In the genomic region with DNA sequence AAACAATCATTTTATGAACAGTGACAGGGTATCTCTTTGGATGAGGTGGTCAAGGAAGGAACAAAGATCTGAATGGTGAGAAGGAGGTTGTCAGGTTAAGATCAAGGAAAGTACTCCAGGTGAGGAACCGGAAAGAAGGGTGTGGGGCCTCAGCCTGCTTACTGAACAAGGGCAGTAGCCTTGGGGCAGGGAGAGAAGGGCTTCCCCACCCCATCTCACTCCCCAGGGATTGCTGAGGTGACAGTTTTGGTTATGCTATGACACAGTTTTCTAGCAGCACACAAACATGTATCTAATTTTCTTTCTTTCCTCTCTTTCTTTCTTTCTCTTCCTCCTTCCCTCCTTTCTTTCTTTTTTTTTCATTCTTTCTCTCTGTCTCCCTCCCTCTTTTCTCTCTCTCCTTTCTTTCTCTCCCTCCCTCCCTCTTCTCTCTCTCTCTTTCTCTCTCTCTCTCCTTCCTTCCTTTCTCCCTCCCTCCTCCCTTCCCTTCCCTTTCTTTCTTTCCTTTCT, we compare ENCODE assay signal across 11 cellular contexts. TPM values are rescaled to one million over a fixed set of nuclear protein-coding genes. Genes with fewer than 3 reads are reported as not detected.
A peak's percentile ranks its signal among the peaks of the same experiment; 100 is the strongest.
DNase-seq lines count a peak whose midpoint lies in the region; ATAC-seq and TF ChIP-seq lines count a peak whose summit lies in the region.
"Had no signal": no experiment of that assay in that cellular context is flagged by ENCODE, and none has a peak within 500 bp of the region (broad histone marks: within the 10 kb centered on the region; RNA-seq: fewer than 3 reads in every experiment).

No MANE protein-coding gene starts in this region.

- H3K4me3 Mint-ChIP-seq in activated CD4-positive, alpha-beta T cell treated with anti-CD3 and anti-CD28 coated beads for 36 hours: no peak overlapping the region
- H3K4me3 Mint-ChIP-seq: activated naive CD8-positive, alpha-beta T cell had no signal

- H2AFZ ChIP-seq in OCI-LY3 (ENCODE audit: low read depth, low read length) (0 out of 2 replicates have a peak overlapping the region, but pooled peaks have one; percentile 20), GM23248 (no peak overlapping the region)

- POLR2A ChIA-PET in activated CD4-positive, alpha-beta T cell treated with anti-CD3 and anti-CD28 coated beads for 36 hours (lab: Charles Lee): no interaction called here

- no peaks in the 10 kb centered on the region for H3K9me3 ChIP-seq in OCI-LY3 (ENCODE audit: insufficient read depth, low read length)
- no peaks in the 10 kb centered on the region for H3K9me3 ChIP-seq in spleen
- H3K9me3 ChIP-seq in GM23248 (ENCODE audit: low read depth): no peaks in the 10 kb centered on the region

- H3K4me2 ChIP-seq in OCI-LY3 (ENCODE audit: low read length) (peak overlapping the region; percentile 59), GM23248 (ENCODE audit: unreplicated experiment) (no peak overlapping the region)

- no peaks in the 10 kb centered on the region for H3F3A ChIP-seq in GM23248 (ENCODE audit: insufficient read depth)

- TF ChIP-seq CTCF in OCI-LY3 (IDR thresholded peaks at IDR 0.05; ENCODE audit: low read depth, low read length): no peak
- no peak for TF ChIP-seq CTCF in spleen (IDR thresholded peaks at IDR 0.05 in 8 of 11, conservative IDR thresholded peaks at IDR 0.05 in 3 of 11)

- no peaks in the 10 kb centered on the region for H3K27me3 Mint-ChIP-seq in activated CD4-positive, alpha-beta T cell treated with anti-CD3 and anti-CD28 coated beads for 36 hours
- H3K27me3 Mint-ChIP-seq: activated naive CD8-positive, alpha-beta T cell had no signal

- peaks cover 38% of the 10 kb centered on the region for H3K4me1 ChIP-seq in OCI-LY3 (ENCODE audit: low read length)
- H3K4me1 ChIP-seq in spleen: peaks cover 0 to 19% (median 8%) of the 10 kb centered on the region in 6 donors
- H3K4me1 ChIP-seq in GM23248 (ENCODE audit: insufficient read depth): no peaks in the 10 kb centered on the region

- 39 to 73% (median 56%) methylated on average over 1 of the region's 1 CpG for WGBS in spleen, 5 donors
- WGBS in GM23248 (ENCODE audit: low coverage in 1 of 2, low lambda C conversion rate in 2 of 2, missing lambda C conversion rate in 2 of 2), 2 experiments: 35 to 43% methylated on average over 1 of the region's 1 CpG

- CTCF ChIA-PET in activated CD4-positive, alpha-beta T cell treated with anti-CD3 and anti-CD28 coated beads for 36 hours (lab: Charles Lee): no interaction called here

- H3K4me3 ChIP-seq in OCI-LY3 (ENCODE audit: low read length) (peak overlapping the region; percentile 25), spleen (no peak overlapping the region), GM23248 (no peak overlapping the region)

- no peak for TF ChIP-seq POLR2A in spleen (IDR thresholded peaks at IDR 0.05)

- H3K79me2 ChIP-seq in OCI-LY3 (ENCODE audit: low read length): peaks cover 4% of the 10 kb centered on the region
- no peaks in the 10 kb centered on the region for H3K79me2 ChIP-seq in GM23248 (ENCODE audit: insufficient read depth)

- H3K9me3 Mint-ChIP-seq in activated CD4-positive, alpha-beta T cell treated with anti-CD3 and anti-CD28 coated beads for 36 hours (ENCODE audit: low read depth): no peaks in the 10 kb centered on the region

- H3K27me3 ChIP-seq in OCI-LY3 (ENCODE audit: low read depth, low read length) (no peaks in the 10 kb centered on the region), spleen (replicated peaks in 1 of 7) (no peaks in the 10 kb centered on the region), GM23248 (replicated peaks; ENCODE audit: insufficient read depth) (no peaks in the 10 kb centered on the region)

- DNase-seq in activated CD4-positive, alpha-beta T cell treated with anti-CD3 and anti-CD28 coated beads for 36 hours: peak; percentile 27
- no peak for DNase-seq in activated CD4-positive, alpha-beta T cell treated with anti-CD3 and anti-CD28 coated beads for 1 hour
- DNase-seq in spleen (peak; percentile 42), GM23248 (no peak), GOT3 (lab: John Stamatoyannopoulos, UW) (no peak), Kasumi-1 (lab: John Stamatoyannopoulos, UW) (no peak)

- no peaks in the 10 kb centered on the region for H3K9me2 ChIP-seq in GM23248 (ENCODE audit: insufficient read depth)

- peaks cover 2% of the 10 kb centered on the region for H3K36me3 Mint-ChIP-seq in activated CD4-positive, alpha-beta T cell treated with anti-CD3 and anti-CD28 coated beads for 36 hours (ENCODE audit: low read depth)

- H4K20me1 ChIP-seq in OCI-LY3 (ENCODE audit: insufficient read depth, low read length) (no peaks in the 10 kb centered on the region), GM23248 (ENCODE audit: insufficient read depth) (no peaks in the 10 kb centered on the region)

- H3K36me3 ChIP-seq in OCI-LY3 (replicated peaks; ENCODE audit: low read depth, low read length): no peaks in the 10 kb centered on the region
- peaks cover 0 to 5% (median 0%) of the 10 kb centered on the region in 6 donors for H3K36me3 ChIP-seq in spleen
- no peaks in the 10 kb centered on the region for H3K36me3 ChIP-seq in GM23248 (ENCODE audit: low read depth)

- in situ Hi-C loops in GM23248 (cut with MboI): no loop called here

- no peak for ATAC-seq in activated CD4-positive, alpha-beta T cell treated with anti-CD3 and anti-CD28 coated beads for 36 hours
- peak; percentile 44 for ATAC-seq in HG02623 (IDR thresholded peaks at IDR 0.05; ENCODE audit: unreplicated experiment)

- intact Hi-C loops in activated CD4-positive, alpha-beta T cell treated with anti-CD3 and anti-CD28 coated beads for 36 hours (cut with DNase I, micrococcal nuclease): no loop called here
- intact Hi-C loops in spleen (cut with DNase I; ENCODE audit: low total_unique reads): no loop called here

- H3K9ac ChIP-seq in OCI-LY3 (ENCODE audit: low read length): peak overlapping the region; percentile 24; the same call in 1 of the 2 replicates
- H3K9ac ChIP-seq in GM23248: no peak overlapping the region

- H3K27ac ChIP-seq in OCI-LY3 (ENCODE audit: low read length) (peak overlapping the region; percentile 57), spleen (peak overlapping the region in 2 of 8 donors; percentile 7 to 33), GM23248 (no peak overlapping the region)

- peaks cover 4% of the 10 kb centered on the region for H3K4me1 Mint-ChIP-seq in activated CD4-positive, alpha-beta T cell treated with anti-CD3 and anti-CD28 coated beads for 36 hours

- peak overlapping the region; percentile 1 for H3K27ac Mint-ChIP-seq in activated CD4-positive, alpha-beta T cell treated with anti-CD3 and anti-CD28 coated beads for 36 hours
- H3K27ac Mint-ChIP-seq: activated naive CD8-positive, alpha-beta T cell had no signal

RNA-seq across cellular contexts. Expression of a gene that starts 4.1 kb away (rescaled TPM):
- total RNA-seq in activated CD4-positive, alpha-beta T cell treated with anti-CD3 and anti-CD28 coated beads for 36 hours: 10 to 100 TPM; 12.7 to 16.5 TPM
- total RNA-seq in spleen: 10 to 100 TPM; 13.5 to 38.3 (median 16.7) TPM
- polyA plus RNA-seq in spleen (10 to 100 TPM; 17.2 to 26.0 (median 23.8) TPM), GM23248 (2016; fragmentation: Nextera tagmentation; extraction: Ambion mirVana) (7.7 and 8.3 TPM in 2 replicates)
- 5.3 and 13.2 TPM in 2 replicates for total RNA-seq in GM23248 (2014; rRNA removed; shearing (Covaris generic))

RNA-seq across cellular contexts. Expression of a gene that starts 20.2 kb away (rescaled TPM):
- 10 to 100 TPM; 20.2 to 30.1 TPM for total RNA-seq in activated CD4-positive, alpha-beta T cell treated with anti-CD3 and anti-CD28 coated beads for 36 hours
- 10 to 100 TPM; 19.3 to 31.1 (median 29.5) TPM for total RNA-seq in spleen
- 10 to 100 TPM; 14.4 to 21.7 (median 15.9) TPM for polyA plus RNA-seq in spleen
- total RNA-seq in GM23248 (2014; rRNA removed; shearing (Covaris generic)): 9.7 and 13.7 TPM in 2 replicates
- 18.5 and 18.7 TPM in 2 replicates for polyA plus RNA-seq in GM23248 (2016; fragmentation: Nextera tagmentation; extraction: Ambion mirVana)

RNA-seq across cellular contexts. Expression of a gene that starts 29.6 kb away (rescaled TPM):
- 10 to 100 TPM; 53.3 to 57.4 TPM for total RNA-seq in activated CD4-positive, alpha-beta T cell treated with anti-CD3 and anti-CD28 coated beads for 36 hours
- 10 to 100 TPM; 29.3 to 53.0 (median 36.9) TPM for total RNA-seq in spleen
- polyA plus RNA-seq in spleen (10 to 100 TPM; 30.6 to 45.6 (median 44.5) TPM), GM23248 (2016; fragmentation: Nextera tagmentation; extraction: Ambion mirVana) (49.4 and 55.8 TPM in 2 replicates)
- total RNA-seq in GM23248 (2014; rRNA removed; shearing (Covaris generic)): 52.1 and 55.4 TPM in 2 replicates

RNA-seq across cellular contexts. Expression of a gene that starts 29.6 kb away (rescaled TPM):
- 1 to 10 TPM in 1 of 2 experiments, under 1 TPM in 1; 0.91 to 1.1 TPM for total RNA-seq in activated CD4-positive, alpha-beta T cell treated with anti-CD3 and anti-CD28 coated beads for 36 hours
- total RNA-seq in spleen: under 1 TPM in 5 of 7 donors, not detected in 2; 0.37 to 0.92 (median 0.46) TPM
- under 1 TPM; 0.27 to 0.59 (median 0.48) TPM for polyA plus RNA-seq in spleen
- total RNA-seq in GM23248 (2014; rRNA removed; shearing (Covaris generic)): 0.13 and 0.76 TPM in 2 replicates
- 0.42 and 0.59 TPM in 2 replicates for polyA plus RNA-seq in GM23248 (2016; fragmentation: Nextera tagmentation; extraction: Ambion mirVana)

RNA-seq across cellular contexts. Expression of a gene that starts 31.6 kb away (rescaled TPM):
- total RNA-seq in activated CD4-positive, alpha-beta T cell treated with anti-CD3 and anti-CD28 coated beads for 36 hours: 1 to 10 TPM; 5.7 to 6.6 TPM
- 1 to 10 TPM in 3 of 7 donors, under 1 TPM in 4; 0.47 to 1.7 (median 0.79) TPM for total RNA-seq in spleen
- polyA plus RNA-seq in spleen (under 1 TPM; 0.26 to 0.77 (median 0.26) TPM), GM23248 (2016; fragmentation: Nextera tagmentation; extraction: Ambion mirVana) (not detected in 2 replicates)
- not detected in 2 replicates for total RNA-seq in GM23248 (2014; rRNA removed; shearing (Covaris generic))
- total RNA-seq: myocyte had no signal
- polyA plus RNA-seq: AG04450 had no signal

Comparison
In these comparisons a context has a peak if more than half of its experiments do, and no peak if none do; other contexts are left out.
1. DNase-seq: peak in activated CD4-positive, alpha-beta T cell treated with anti-CD3 and anti-CD28 coated beads for 36 hours (single experiment) and spleen (single experiment); none in activated CD4-positive, alpha-beta T cell treated with anti-CD3 and anti-CD28 coated beads for 1 hour (single experiment), GM23248 (single experiment), GOT3 (single experiment) and Kasumi-1 (0 of 2).